Comparison of ENCODE assay signal across 8 cellular contexts in genomic region chr1:228456252-228457016, GRCh38. TPM values are rescaled to one million over a fixed set of nuclear protein-coding genes. Genes with fewer than 3 reads are reported as not detected.
A peak's percentile ranks its signal among the peaks of the same experiment; 100 is the strongest.
DNase-seq lines count a peak whose midpoint lies in the region; ATAC-seq and TF ChIP-seq lines count a peak whose summit lies in the region.

No MANE protein-coding gene starts in this region.

- no peaks in the 10 kb centered on the region for H3K36me3 ChIP-seq in hepatocyte (replicated peaks; ENCODE audit: insufficient read depth, low read depth)
- H3K36me3 ChIP-seq in stomach = no peaks in the 10 kb centered on the region

- H3K27me3 ChIP-seq in hepatocyte (peaks cover 3% of the 10 kb centered on the region), stomach (peaks cover 0 to 61% (median 22%) of the 10 kb centered on the region in 3 donors)

- TF ChIP-seq POLR2A in stomach (IDR thresholded peaks at IDR 0.05) = no peak

- H3K27ac ChIP-seq in hepatocyte = peak overlapping the region; percentile 93
- peak overlapping the region in 3 of 5 donors; percentile 84 to 89 (median 86) for H3K27ac ChIP-seq in stomach
- no peak overlapping the region for H3K27ac ChIP-seq in substantia nigra (ENCODE audit: low read depth, low read length, poor library complexity, severe bottlenecking)

- peaks cover 26% of the 10 kb centered on the region for H3K36me3 Mint-ChIP-seq in activated CD8-positive, alpha-beta memory T cell treated with anti-CD3 and anti-CD28 coated beads, Interleukin-2, amount 10 ng/mL, durations not matched to agents 7 days and 5 days
- H3K36me3 Mint-ChIP-seq in activated CD8-positive, alpha-beta T cell treated with anti-CD3 and anti-CD28 coated beads, Interleukin-2, amount 10 ng/mL, durations not matched to agents 7 days and 5 days (ENCODE audit: low read depth) = peaks cover 23% of the 10 kb centered on the region

- peak overlapping the region; percentile 58 for H2AFZ ChIP-seq in hepatocyte

- no peak for TF ChIP-seq EP300 in stomach (IDR thresholded peaks at IDR 0.05)

- intact Hi-C loops in stomach (cut with DNase I; ENCODE audit: low total_unique reads) = no loop called here

- no peaks in the 10 kb centered on the region for H3K27me3 Mint-ChIP-seq in activated CD8-positive, alpha-beta memory T cell treated with anti-CD3 and anti-CD28 coated beads, Interleukin-2, amount 10 ng/mL, durations not matched to agents 7 days and 5 days
- no peaks in the 10 kb centered on the region for H3K27me3 Mint-ChIP-seq in activated CD8-positive, alpha-beta T cell treated with anti-CD3 and anti-CD28 coated beads, Interleukin-2, amount 10 ng/mL, durations not matched to agents 7 days and 5 days (ENCODE audit: low read depth)

- 25% methylated on average over 6 of the region's 6 CpGs for whole genome bisulfite sequencing in hepatocyte (ENCODE audit: low lambda C conversion rate, missing lambda C conversion rate)
- 62 to 68% (median 64%) methylated on average over 6 of the region's 6 CpGs for WGBS in stomach, 5 donors

- H3K79me2 ChIP-seq in hepatocyte = peaks cover 33% of the 10 kb centered on the region

- no peak for ATAC-seq in activated CD8-positive, alpha-beta memory T cell treated with anti-CD3 and anti-CD28 coated beads, Interleukin-2, amount 10 ng/mL, durations not matched to agents 7 days and 5 days
- ATAC-seq in activated CD8-positive, alpha-beta T cell treated with anti-CD3 and anti-CD28 coated beads, Interleukin-2, amount 10 ng/mL, durations not matched to agents 7 days and 5 days = no peak

- CTCF ChIA-PET in activated CD8-positive, alpha-beta memory T cell treated with anti-CD3 and anti-CD28 coated beads, Interleukin-2, amount 10 ng/mL, durations not matched to agents 7 days and 5 days (lab: Charles Lee) = interaction anchor here (1.0 to 6.0 kb wide), 8 partner anchors 10 to 246 kb away, joined by 3 to 44 read pairs (median 4); partner anchors contain the start of gene TRIM11
- CTCF ChIA-PET in activated CD8-positive, alpha-beta T cell treated with anti-CD3 and anti-CD28 coated beads, Interleukin-2, amount 10 ng/mL, durations not matched to agents 7 days and 5 days (lab: Charles Lee) = interaction anchor here (0.6 to 12.6 kb wide), 11 partner anchors 9 to 320 kb away, joined by 3 to 123 read pairs (median 4); no protein-coding TSS in a partner anchor

- H3K4me2 ChIP-seq in hepatocyte = peak overlapping the region; percentile 84

- POLR2A ChIA-PET in activated CD8-positive, alpha-beta T cell treated with anti-CD3 and anti-CD28 coated beads, Interleukin-2, amount 10 ng/mL, durations not matched to agents 7 days and 5 days (lab: Charles Lee) = interaction anchor here (0.9 to 5.0 kb wide), 6 partner anchors 9 to 347 kb away, joined by 3 to 60 read pairs (median 12); partner anchors contain the start of genes MRPL55, RNF187 and TRIM11

- H3K4me1 ChIP-seq in hepatocyte (ENCODE audit: insufficient read depth) (peaks cover 22% of the 10 kb centered on the region), stomach (peaks cover 0 to 36% (median 31%) of the 10 kb centered on the region in 4 donors)

- peak overlapping the region; percentile 96 for H3K4me3 Mint-ChIP-seq in activated CD8-positive, alpha-beta memory T cell treated with anti-CD3 and anti-CD28 coated beads, Interleukin-2, amount 10 ng/mL, durations not matched to agents 7 days and 5 days
- H3K4me3 Mint-ChIP-seq in activated CD8-positive, alpha-beta T cell treated with anti-CD3 and anti-CD28 coated beads, Interleukin-2, amount 10 ng/mL, durations not matched to agents 7 days and 5 days = peak overlapping the region; percentile 99

- no peaks in the 10 kb centered on the region for H3K9me3 Mint-ChIP-seq in activated CD8-positive, alpha-beta memory T cell treated with anti-CD3 and anti-CD28 coated beads, Interleukin-2, amount 10 ng/mL, durations not matched to agents 7 days and 5 days (ENCODE audit: low read depth)
- H3K9me3 Mint-ChIP-seq in activated CD8-positive, alpha-beta T cell treated with anti-CD3 and anti-CD28 coated beads, Interleukin-2, amount 10 ng/mL, durations not matched to agents 7 days and 5 days (ENCODE audit: insufficient read depth) = no peaks in the 10 kb centered on the region

- peaks cover 5% of the 10 kb centered on the region for H4K20me1 ChIP-seq in hepatocyte (ENCODE audit: insufficient read depth, poor library complexity, severe bottlenecking)

- no peaks in the 10 kb centered on the region for H3K9me2 ChIP-seq in hepatocyte (replicated peaks; ENCODE audit: insufficient read depth)

- DNase-seq in activated CD8-positive, alpha-beta memory T cell treated with anti-CD3 and anti-CD28 coated beads, Interleukin-2, amount 10 ng/mL, durations not matched to agents 7 days and 5 days = no peak
- no peak for DNase-seq in activated CD8-positive, alpha-beta memory T cell treated with anti-CD3 and anti-CD28 coated beads, Interleukin-2, amount 50 U/mL, for 4 hours
- DNase-seq in activated CD8-positive, alpha-beta T cell treated with anti-CD3 and anti-CD28 coated beads, Interleukin-2, amount 10 ng/mL, durations not matched to agents 7 days and 5 days = no peak
- DNase-seq in hepatocyte (ENCODE audit: low spot score) (no peak), stomach (no peak), H4 (ENCODE audit: low spot score) (no peak), NCI-H2196 (lab: John Stamatoyannopoulos, UW; ENCODE audit: unreplicated experiment) (no peak), substantia nigra (lab: John Stamatoyannopoulos, UW) (no peak)

- TF ChIP-seq CTCF in hepatocyte (IDR thresholded peaks at IDR 0.05; ENCODE audit: poor library complexity) = no peak
- no peak for TF ChIP-seq CTCF in stomach (IDR thresholded peaks at IDR 0.05)

- H3K9me3 ChIP-seq in hepatocyte (ENCODE audit: low read depth) = no peaks in the 10 kb centered on the region
- no peaks in the 10 kb centered on the region for H3K9me3 ChIP-seq in stomach

- H3K27ac Mint-ChIP-seq in activated CD8-positive, alpha-beta memory T cell treated with anti-CD3 and anti-CD28 coated beads, Interleukin-2, amount 10 ng/mL, durations not matched to agents 7 days and 5 days = peak overlapping the region; percentile 99
- H3K27ac Mint-ChIP-seq in activated CD8-positive, alpha-beta T cell treated with anti-CD3 and anti-CD28 coated beads, Interleukin-2, amount 10 ng/mL, durations not matched to agents 7 days and 5 days = peak overlapping the region; percentile 100

- H3K4me1 Mint-ChIP-seq in activated CD8-positive, alpha-beta memory T cell treated with anti-CD3 and anti-CD28 coated beads, Interleukin-2, amount 10 ng/mL, durations not matched to agents 7 days and 5 days = peaks cover 51% of the 10 kb centered on the region
- peaks cover 43% of the 10 kb centered on the region for H3K4me1 Mint-ChIP-seq in activated CD8-positive, alpha-beta T cell treated with anti-CD3 and anti-CD28 coated beads, Interleukin-2, amount 10 ng/mL, durations not matched to agents 7 days and 5 days (ENCODE audit: low read depth)

- H3K4me3 ChIP-seq in hepatocyte = peak overlapping the region; percentile 40
- H3K4me3 ChIP-seq in stomach = peak overlapping the region; percentile 42 to 52 (median 48)

RNA-seq across cellular contexts. Expression of gene RNF187, which starts 30.7 kb away (rescaled TPM):
- total RNA-seq in activated CD8-positive, alpha-beta memory T cell treated with anti-CD3 and anti-CD28 coated beads, Interleukin-2, amount 10 ng/mL, durations not matched to agents 7 days and 5 days = 100 to 1,000 TPM; 145 to 166 TPM
- 100 to 1,000 TPM; 129 to 139 TPM for total RNA-seq in activated CD8-positive, alpha-beta T cell treated with anti-CD3 and anti-CD28 coated beads, Interleukin-2, amount 10 ng/mL, durations not matched to agents 7 days and 5 days
- total RNA-seq in hepatocyte (39.5 and 52.4 TPM in 2 replicates), stomach (10 to 100 TPM in 3 of 5 donors, 1 to 10 TPM in 2; 8.9 to 44.6 (median 16.2) TPM)
- polyA plus RNA-seq in hepatocyte (124 and 135 TPM in 2 replicates), stomach (10 to 100 TPM; 27.0 to 31.7 (median 29.6) TPM)
- total RNA-seq in H4 (2014; rRNA removed; shearing (Covaris generic)) = 44.9 and 80.6 TPM in 2 replicates

RNA-seq across cellular contexts. Expression of gene TRIM17, which starts 39.8 kb away (rescaled TPM):
- 1 to 10 TPM; 2.6 to 2.8 TPM for total RNA-seq in activated CD8-positive, alpha-beta memory T cell treated with anti-CD3 and anti-CD28 coated beads, Interleukin-2, amount 10 ng/mL, durations not matched to agents 7 days and 5 days
- total RNA-seq in activated CD8-positive, alpha-beta T cell treated with anti-CD3 and anti-CD28 coated beads, Interleukin-2, amount 10 ng/mL, durations not matched to agents 7 days and 5 days = 1 to 10 TPM; 2.8 to 4.0 TPM
- total RNA-seq in hepatocyte (2.1 and 2.4 TPM in 2 replicates), stomach (1 to 10 TPM in 3 of 5 donors, not detected in 2; 1.8 to 6.2 (median 5.3) TPM)
- polyA plus RNA-seq in hepatocyte (5.7 and 7.3 TPM in 2 replicates), stomach (1 to 10 TPM in 2 of 3 donors, not detected in 1; 1.2 to 1.7 TPM)
- total RNA-seq in H4 (2014; rRNA removed; shearing (Covaris generic)) = not detected in 2 replicates

RNA-seq across cellular contexts. Expression of gene TRIM11, which starts 49.8 kb away (rescaled TPM):
- total RNA-seq in activated CD8-positive, alpha-beta memory T cell treated with anti-CD3 and anti-CD28 coated beads, Interleukin-2, amount 10 ng/mL, durations not matched to agents 7 days and 5 days = 10 to 100 TPM; 65.1 to 66.1 TPM
- 10 to 100 TPM; 66.5 to 71.9 TPM for total RNA-seq in activated CD8-positive, alpha-beta T cell treated with anti-CD3 and anti-CD28 coated beads, Interleukin-2, amount 10 ng/mL, durations not matched to agents 7 days and 5 days
- total RNA-seq in hepatocyte (10.4 and 13.8 TPM in 2 replicates), stomach (100 to 1,000 TPM in 1 of 5 donors, 10 to 100 TPM in 3, 1 to 10 TPM in 1; 7.1 to 163 (median 23.9) TPM)
- polyA plus RNA-seq in hepatocyte (10.4 and 14.5 TPM in 2 replicates), stomach (10 to 100 TPM in 2 of 3 donors, 1 to 10 TPM in 1; 9.4 to 15.7 (median 10.8) TPM)
- total RNA-seq in H4 (2014; rRNA removed; shearing (Covaris generic)) = 6.8 and 8.4 TPM in 2 replicates
